ENCODE assay signal across 24 cellular contexts in the genomic region with DNA sequence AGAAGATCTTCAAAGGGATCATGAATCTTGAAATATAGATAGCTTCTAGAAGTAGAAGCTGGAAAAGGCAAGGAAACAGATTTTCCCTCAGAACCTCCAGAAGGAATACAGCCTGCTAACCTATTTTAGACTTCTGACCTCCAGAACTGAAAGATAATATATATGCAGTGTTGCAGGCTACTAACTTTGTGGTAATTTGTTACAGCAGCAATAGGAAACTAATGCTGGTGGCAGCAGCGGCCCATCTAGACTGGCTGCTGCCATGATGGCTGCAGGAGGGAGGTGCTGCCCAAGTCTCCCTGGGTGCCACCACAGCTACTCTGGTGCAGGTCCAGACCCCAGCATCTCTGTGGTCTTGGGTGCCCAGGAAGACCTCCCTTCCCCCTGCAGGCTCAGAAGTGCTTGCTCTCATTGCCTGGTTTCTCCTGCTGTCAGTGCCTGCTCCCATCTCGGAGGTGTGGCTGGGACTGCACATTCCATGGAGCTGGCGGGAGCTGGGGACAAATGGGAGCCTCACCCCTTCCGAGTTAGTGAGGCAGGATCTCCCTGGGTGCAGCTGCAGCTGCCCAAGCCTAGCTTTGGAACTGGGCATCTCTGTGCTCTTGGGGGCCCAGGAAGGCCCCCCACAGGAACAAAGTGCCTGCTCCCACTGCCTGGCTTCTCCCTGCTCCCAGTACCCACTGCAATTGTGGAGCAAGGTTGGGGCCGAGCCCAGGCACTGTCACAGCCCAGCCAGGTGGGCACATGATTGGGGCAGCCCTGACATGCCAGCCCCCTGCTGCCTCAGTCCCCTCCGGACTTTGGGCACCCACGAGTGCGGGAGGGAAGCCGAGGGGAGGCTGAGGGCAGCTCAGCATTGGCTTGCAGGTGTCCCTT. TPM values are rescaled to one million over a fixed set of nuclear protein-coding genes. Genes with fewer than 3 reads are reported as not detected.
DNase-seq lines count a peak whose midpoint lies in the region; ATAC-seq, FAIRE-seq and TF ChIP-seq lines count a peak whose summit lies in the region.
"Had no signal": no experiment of that assay in that cellular context is flagged by ENCODE, and none has a peak within 500 bp of the region (broad histone marks: within the 10 kb centered on the region; RNA-seq: fewer than 3 reads in every experiment).

No MANE protein-coding gene starts in this region.

- H3K4ac ChIP-seq in H1 (replicated peaks; ENCODE audit: insufficient read length, low read depth, low read length), result no peak overlapping the region

- H2BK5ac ChIP-seq in H1 (ENCODE audit: low read depth, low read length), result no peak overlapping the region

- no peaks in the 10 kb centered on the region for H3K4me1 ChIP-seq in DND-41 (ENCODE audit: insufficient read depth, low read length)
- no peaks in the 10 kb centered on the region for H3K4me1 ChIP-seq in Loucy (ENCODE audit: insufficient read depth, low read length, poor library complexity, severe bottlenecking)
- no peaks in the 10 kb centered on the region for H3K4me1 ChIP-seq in H1 (replicated peaks in 1 of 4; ENCODE audit: control insufficient read depth in 3 of 4, insufficient read depth in 4 of 4, low read length in 3 of 4)
- H3K4me1 ChIP-seq: A549, BE2C, HAP-1 had no signal

- H4K91ac ChIP-seq in H1 (replicated peaks; ENCODE audit: insufficient read length, low read length), result no peak overlapping the region

- H4K5ac ChIP-seq in H1 (ENCODE audit: insufficient read length, low read depth, low read length), result no peak overlapping the region

- H4K20me1 ChIP-seq in DND-41 (ENCODE audit: insufficient read depth, low read length) (no peaks in the 10 kb centered on the region), Loucy (ENCODE audit: insufficient read depth, low read length, poor library complexity, severe bottlenecking) (no peaks in the 10 kb centered on the region), H1 (replicated peaks in 1 of 2; ENCODE audit: control insufficient read depth in 1 of 2, insufficient read depth in 2 of 2, low read length in 2 of 2) (no peaks in the 10 kb centered on the region)
- H4K20me1 ChIP-seq: BLaER1 treated with 17β-estradiol and CSF1 and Interleukin-3, amounts not matched to agents 10 nM and 100 nM had no signal

- no peak for DNase-seq in DND-41
- no peak for DNase-seq in H1 (ENCODE audit: low read depth in 1 of 2, low spot score in 2 of 2)
- DNase-seq in stimulated activated effector memory CD8-positive, alpha-beta T cell treated with anti-CD3 and anti-CD28 coated beads, Interleukin-12 subunit alpha, Interleukin-12 subunit beta, amount 100 ng/mL, for 72 hours (ENCODE audit: low spot score in 2 of 2), result no peak
- DNase-seq in NOMO-1 treated with dmso at 0.1 percent for 144 hours (lab: John Stamatoyannopoulos, UW; ENCODE audit: unreplicated experiment), result no peak
- DNase-seq: 8988T; ACHN; AML-193; BE2C; Calu3; CD4-positive, alpha-beta T cell; CD8-positive, alpha-beta memory T cell; DMS53; DMS79 treated with DMSO at 0.1 percent for 48 hours; GM23248; HFFc6 had no signal

- no peak overlapping the region for H3K14ac ChIP-seq in H1 (ENCODE audit: insufficient read length)

- H3K4me1 Mint-ChIP-seq in stimulated activated effector memory CD8-positive, alpha-beta T cell treated with anti-CD3 and anti-CD28 coated beads, Interleukin-12 subunit alpha, Interleukin-12 subunit beta, amount 100 ng/mL, for 72 hours, result no peaks in the 10 kb centered on the region
- H3K4me1 Mint-ChIP-seq: CD14-positive monocyte; CD8-positive, alpha-beta memory T cell had no signal

- no peak overlapping the region; the same call in 1 of the 2 replicates for H4K8ac ChIP-seq in H1 (ENCODE audit: extremely low read depth, insufficient read depth, low read length)

- no peak for FAIRE-seq in H1 (lab: Jason Lieb, UNC)
- FAIRE-seq: A549, G401.6, GM12892 had no signal

- H3K4me3 ChIP-seq in DND-41 (ENCODE audit: low read depth in 1 of 2, low read length in 2 of 2) (no peak overlapping the region), Loucy (ENCODE audit: low read length, poor library complexity, severe bottlenecking) (no peak overlapping the region), H1 (ENCODE audit: extremely low read depth in 1 of 4, insufficient read depth in 2 of 4, low read depth in 3 of 4, low read length in 4 of 4) (no peak overlapping the region)
- H3K4me3 ChIP-seq: A549; BLaER1 treated with 17β-estradiol and CSF1 and Interleukin-3, amounts not matched to agents 10 nM and 100 nM; GM23248; HAP-1 had no signal

- no peaks in the 10 kb centered on the region for H3K9me3 Mint-ChIP-seq in stimulated activated effector memory CD8-positive, alpha-beta T cell treated with anti-CD3 and anti-CD28 coated beads, Interleukin-12 subunit alpha, Interleukin-12 subunit beta, amount 100 ng/mL, for 72 hours
- H3K9me3 Mint-ChIP-seq: CD4-positive, alpha-beta T cell; CD8-positive, alpha-beta memory T cell; HFFc6 had no signal

- no peak overlapping the region for H2BK15ac ChIP-seq in H1 (ENCODE audit: low read length)

- ATAC-seq in DND-41 (ENCODE audit: insufficient read depth, low read depth) (no peak), HG02763 (IDR thresholded peaks at IDR 0.05; ENCODE audit: unreplicated experiment) (no peak), GM18870 (IDR thresholded peaks at IDR 0.05; ENCODE audit: unreplicated experiment) (no peak)
- ATAC-seq in stimulated activated effector memory CD8-positive, alpha-beta T cell treated with anti-CD3 and anti-CD28 coated beads, Interleukin-12 subunit alpha, Interleukin-12 subunit beta, amount 100 ng/mL, for 72 hours, result peak; percentile 11

- H2AK5ac ChIP-seq in H1 (ENCODE audit: low read depth, low read length), result no peak overlapping the region

- no peaks in the 10 kb centered on the region for H3K36me3 Mint-ChIP-seq in stimulated activated effector memory CD8-positive, alpha-beta T cell treated with anti-CD3 and anti-CD28 coated beads, Interleukin-12 subunit alpha, Interleukin-12 subunit beta, amount 100 ng/mL, for 72 hours
- H3K36me3 Mint-ChIP-seq: CD14-positive monocyte; CD8-positive, alpha-beta memory T cell had no signal

- POLR2A ChIA-PET in H1 (lab: Charles Lee; ENCODE audit: partially characterized antibody), result no interaction called here

- H3K4me3 Mint-ChIP-seq in stimulated activated effector memory CD8-positive, alpha-beta T cell treated with anti-CD3 and anti-CD28 coated beads, Interleukin-12 subunit alpha, Interleukin-12 subunit beta, amount 100 ng/mL, for 72 hours, result no peak overlapping the region
- H3K4me3 Mint-ChIP-seq: CD14-positive monocyte; CD4-positive, alpha-beta T cell; CD8-positive, alpha-beta memory T cell; HFFc6 had no signal

- no peaks in the 10 kb centered on the region for H3K9me2 ChIP-seq in Loucy (replicated peaks; ENCODE audit: low read depth, low read length)

- H3K27ac Mint-ChIP-seq in stimulated activated effector memory CD8-positive, alpha-beta T cell treated with anti-CD3 and anti-CD28 coated beads, Interleukin-12 subunit alpha, Interleukin-12 subunit beta, amount 100 ng/mL, for 72 hours, result no peak overlapping the region
- H3K27ac Mint-ChIP-seq: CD14-positive monocyte; CD4-positive, alpha-beta T cell; CD8-positive, alpha-beta memory T cell; HFFc6 had no signal

- no peaks in the 10 kb centered on the region for H3K23me2 ChIP-seq in H1 (ENCODE audit: low read depth, low read length)

- CTCF ChIA-PET in H1 (lab: Charles Lee; ENCODE audit: partially characterized antibody), result interaction anchor here (0.6 to 1.3 kb wide), 3 partner anchors 13 to 268 kb away, joined by 3 read pairs; no protein-coding TSS in a partner anchor

- H3K36me3 ChIP-seq in DND-41 (ENCODE audit: insufficient read depth, low read length) (no peaks in the 10 kb centered on the region), Loucy (ENCODE audit: insufficient read depth, low read length) (no peaks in the 10 kb centered on the region), H1 (ENCODE audit: control insufficient read depth in 2 of 4, insufficient read depth in 4 of 4, low read length in 3 of 4) (no peaks in the 10 kb centered on the region)
- H3K36me3 ChIP-seq: BE2C; BLaER1 treated with 17β-estradiol and CSF1 and Interleukin-3, amounts not matched to agents 10 nM and 100 nM; HAP-1 had no signal

- H3K9ac ChIP-seq in DND-41 (ENCODE audit: low read depth, low read length) (no peak overlapping the region), Loucy (ENCODE audit: low read depth, low read length, poor library complexity, severe bottlenecking) (no peak overlapping the region), H1 (replicated peaks in 1 of 4; ENCODE audit: extremely low read depth in 1 of 4, low read depth in 3 of 4, low read length in 3 of 4) (no peak overlapping the region)
- H3K9ac ChIP-seq: BLaER1 treated with 17β-estradiol and CSF1 and Interleukin-3, amounts not matched to agents 10 nM and 100 nM; GM23248 had no signal

- H3K9me3 ChIP-seq in DND-41 (ENCODE audit: insufficient read depth, low read length, severe bottlenecking), result peaks cover 4% of the 10 kb centered on the region
- H3K9me3 ChIP-seq in Loucy (ENCODE audit: insufficient read depth, low read depth, low read length), result no peaks in the 10 kb centered on the region
- H3K9me3 ChIP-seq in H1 (ENCODE audit: insufficient read depth in 2 of 2, low read depth in 1 of 2, low read length in 1 of 2), result peaks cover 6 to 8% of the 10 kb centered on the region in 2 experiments; a peak in 3 of 4 replicates
- H3K9me3 ChIP-seq: A549, BE2C, HAP-1 had no signal

- H3K18ac ChIP-seq in H1 (ENCODE audit: extremely low read depth, low read length), result no peak overlapping the region

- H3K79me2 ChIP-seq in DND-41 (ENCODE audit: insufficient read depth, low read length) (no peaks in the 10 kb centered on the region), Loucy (ENCODE audit: insufficient read depth, low read length) (no peaks in the 10 kb centered on the region), H1 (ENCODE audit: control insufficient read depth in 1 of 2, insufficient read depth in 2 of 2, low read length in 2 of 2) (no peaks in the 10 kb centered on the region)

- H3K4me2 ChIP-seq in DND-41 (ENCODE audit: insufficient read depth, low read length) (no peak overlapping the region), Loucy (ENCODE audit: low read depth, low read length, poor library complexity, severe bottlenecking) (no peak overlapping the region), H1 (ENCODE audit: insufficient read depth in 1 of 2, low read depth in 2 of 2, low read length in 2 of 2) (no peak overlapping the region)
- H3K4me2 ChIP-seq: A549 had no signal

- H3F3A ChIP-seq in Loucy (ENCODE audit: low read depth), result no peaks in the 10 kb centered on the region

- H3K27me3 ChIP-seq in DND-41 (ENCODE audit: insufficient read depth, low read length, poor library complexity) (no peaks in the 10 kb centered on the region), Loucy (ENCODE audit: insufficient read depth, low read length, poor library complexity, severe bottlenecking) (no peaks in the 10 kb centered on the region), H1 (replicated peaks in 1 of 4; ENCODE audit: control insufficient read depth in 3 of 4, extremely low read depth in 1 of 4, insufficient read depth in 3 of 4, low read length in 3 of 4) (no peaks in the 10 kb centered on the region)
- H3K27me3 ChIP-seq: BE2C; BLaER1 treated with 17β-estradiol and CSF1 and Interleukin-3, amounts not matched to agents 10 nM and 100 nM had no signal

- WGBS in H1 (ENCODE audit: extremely low coverage in 1 of 2, insufficient coverage in 1 of 2, insufficient read length in 1 of 2, insufficient replicate concordance in 2 of 2, low coverage in 1 of 2, low lambda C conversion rate in 2 of 2, missing lambda C conversion rate in 1 of 2), 2 experiments, result 91% methylated on average over 9 of the region's 9 CpGs; no CpG with 5 or more reads in 1 of the 2 experiments

- no peak overlapping the region for H2BK20ac ChIP-seq in H1 (ENCODE audit: low read length)

- no peak for TF ChIP-seq RAD21 in H1 (IDR thresholded peaks at IDR 0.05 in 1 of 2, conservative IDR thresholded peaks at IDR 0.05 in 1 of 2; ENCODE audit: low read depth in 2 of 2, low read length in 2 of 2)

- TF ChIP-seq EP300 in H1 (IDR thresholded peaks at IDR 0.05; ENCODE audit: borderline replicate concordance in 1 of 2, low read depth in 2 of 2, low read length in 2 of 2), result no peak

- no peak overlapping the region for H3K23ac ChIP-seq in H1 (ENCODE audit: insufficient read length)

- no peak overlapping the region for H3K56ac ChIP-seq in H1 (replicated peaks; ENCODE audit: insufficient read length, low read depth, low read length)

- TF ChIP-seq POLR2A in H1 (IDR thresholded peaks at IDR 0.05; ENCODE audit: control extremely low read depth in 1 of 2, low read depth in 2 of 2, low read length in 2 of 2), result no peak

- no peak overlapping the region for H3K27ac ChIP-seq in DND-41 (ENCODE audit: low read length)
- no peak overlapping the region for H3K27ac ChIP-seq in H1 (ENCODE audit: low read depth, low read length)
- H3K27ac ChIP-seq: A549, GM23248 had no signal

- H2BK12ac ChIP-seq in H1 (ENCODE audit: low read depth, low read length), result no peak overlapping the region

- TF ChIP-seq CTCF in DND-41 (IDR thresholded peaks at IDR 0.05; ENCODE audit: borderline replicate concordance, extremely low read depth, low read length, poor library complexity, severe bottlenecking) (no peak), Loucy (conservative IDR thresholded peaks at IDR 0.05; ENCODE audit: low read length) (no peak), H1 (IDR thresholded peaks at IDR 0.05; ENCODE audit: control extremely low read depth in 1 of 3, insufficient read depth in 1 of 3, low read depth in 1 of 3, low read length in 3 of 3) (no peak)

- H2BK120ac ChIP-seq in H1 (replicated peaks; ENCODE audit: low read depth, low read length), result no peak overlapping the region

- H2AFZ ChIP-seq in DND-41 (ENCODE audit: low read depth, low read length) (0 out of 2 replicates have a peak overlapping the region, but pooled peaks have one; percentile 17), Loucy (ENCODE audit: low read length) (peak overlapping the region; percentile 63; the same call in 1 of the 2 replicates), H1 (ENCODE audit: low read length) (peak overlapping the region; percentile 94; the same call in 1 of the 2 replicates)
- H2AFZ ChIP-seq: GM23248 had no signal

- H3K79me1 ChIP-seq in H1 (ENCODE audit: low read depth, low read length), result no peaks in the 10 kb centered on the region

RNA-seq across cellular contexts. Expression of a gene that starts 18.1 kb away (rescaled TPM):
- 91.4 and 98.0 TPM in 2 replicates for total RNA-seq in H1 (2021; fragmentation: NEBNext Ultra II Directional; extraction: Animal tissue kit (Norgen Biotek cat#: 25700))
- 22.9 and 27.0 TPM in 2 replicates for polyA plus RNA-seq in H1 (2011; rRNA removed)
- polyA plus RNA-seq in H1 (2011; cell fraction: cytosol; rRNA removed), result 30.0 TPM
- 69.2 TPM for polyA plus RNA-seq in H1 (2011; cell fraction: nucleus; rRNA removed)
- polyA plus RNA-seq in H1 (2012, experiment 1 of 2), result 49.9 to 68.3 TPM (median 66.1 TPM) in 4 replicates
- polyA plus RNA-seq in H1 (2012, experiment 2 of 2), result 3.2 TPM
- polyA plus RNA-seq in H1 (2013, experiment 1 of 2), result 132 TPM
- 111 TPM for polyA plus RNA-seq in H1 (2013, experiment 2 of 2)
- 145 and 183 TPM in 2 replicates for polyA minus RNA-seq in H1 (2011; rRNA and poly(A)+ RNA removed)
- 49.0 TPM for polyA minus RNA-seq in H1 (2011; cell fraction: cytosol; rRNA and poly(A)+ RNA removed)
- polyA minus RNA-seq in H1 (2011; cell fraction: nucleus; rRNA and poly(A)+ RNA removed), result 349 TPM

Comparison
In these comparisons a context has a peak if more than half of its experiments do, and no peak if none do; other contexts are left out.
1. H2AFZ ChIP-seq: peak in every context shown above with its lines; median percentile 94 in H1; 63 in Loucy; 17 in DND-41.